In genomic region chr1:148155494-148156360, GRCh38 we compare ENCODE assay signal across 8 cellular contexts. TPM values are rescaled to one million over a fixed set of nuclear protein-coding genes. Genes with fewer than 3 reads are reported as not detected.
DNase-seq lines count a peak whose midpoint lies in the region; ATAC-seq and TF ChIP-seq lines count a peak whose summit lies in the region.
"Not testable (repeated sequence)": the region's sequence is repeated elsewhere in the genome, so short reads cannot be mapped to it uniquely, and the experiment has no call there.

No MANE protein-coding gene starts in this region.

- DNase-seq in CD4-positive, alpha-beta T cell; T-cell; activated naive CD8-positive, alpha-beta T cell treated with anti-CD3 and anti-CD28 coated beads, Interleukin-2, amount 10 ng/mL, durations not matched to agents 7 days and 5 days: not testable (repeated sequence)
- DNase-seq in naive thymus-derived CD8-positive, alpha-beta T cell, result peak in 1 of 10 donors; percentile 13

- not testable (repeated sequence) for H3K36me3 Mint-ChIP-seq in CD4-positive, alpha-beta T cell (ENCODE audit: low read depth); T-cell; activated naive CD8-positive, alpha-beta T cell treated with anti-CD3 and anti-CD28 coated beads, Interleukin-2, amount 10 ng/mL, durations not matched to agents 7 days and 5 days; naive thymus-derived CD8-positive, alpha-beta T cell

- TF ChIP-seq CTCF in CD4-positive, alpha-beta T cell (IDR thresholded peaks at IDR 0.05), result not testable (repeated sequence)

- peak overlapping the region; percentile 38 for H3K4me3 Mint-ChIP-seq in CD4-positive, alpha-beta T cell
- peak overlapping the region in 1 of 3 donors; percentile 38 for H3K4me3 Mint-ChIP-seq in T-cell
- peak overlapping the region; percentile 45 for H3K4me3 Mint-ChIP-seq in activated naive CD8-positive, alpha-beta T cell treated with anti-CD3 and anti-CD28 coated beads, Interleukin-2, amount 10 ng/mL, durations not matched to agents 7 days and 5 days
- H3K4me3 Mint-ChIP-seq in naive thymus-derived CD8-positive, alpha-beta T cell, result peak overlapping the region; percentile 19 to 74 (median 58)

- not testable (repeated sequence) for H3K27me3 ChIP-seq in CD4-positive, alpha-beta T cell (ENCODE audit: control insufficient read depth, insufficient read depth, low read length)

- not testable (repeated sequence) for H3K27ac Mint-ChIP-seq in CD4-positive, alpha-beta T cell
- H3K27ac Mint-ChIP-seq in T-cell, result peak overlapping the region; percentile 39 to 66
- peak overlapping the region; percentile 30 for H3K27ac Mint-ChIP-seq in activated naive CD8-positive, alpha-beta T cell treated with anti-CD3 and anti-CD28 coated beads, Interleukin-2, amount 10 ng/mL, durations not matched to agents 7 days and 5 days
- peak overlapping the region in 6 of 10 donors; percentile 2 to 80 (median 61) for H3K27ac Mint-ChIP-seq in naive thymus-derived CD8-positive, alpha-beta T cell

- H3K27me3 Mint-ChIP-seq in CD4-positive, alpha-beta T cell, result peaks cover 30% of the 10 kb centered on the region
- peaks cover 11 to 30% of the 10 kb centered on the region in 2 donors for H3K27me3 Mint-ChIP-seq in T-cell
- peaks cover 26% of the 10 kb centered on the region for H3K27me3 Mint-ChIP-seq in activated naive CD8-positive, alpha-beta T cell treated with anti-CD3 and anti-CD28 coated beads, Interleukin-2, amount 10 ng/mL, durations not matched to agents 7 days and 5 days
- H3K27me3 Mint-ChIP-seq in naive thymus-derived CD8-positive, alpha-beta T cell, result peaks cover 1 to 28% (median 20%) of the 10 kb centered on the region in 5 donors

- intact Hi-C loops in CD4-positive, alpha-beta T cell (cut with DNase I, micrococcal nuclease), result not testable (repeated sequence)

- peaks cover 25% of the 10 kb centered on the region for H3K4me1 Mint-ChIP-seq in CD4-positive, alpha-beta T cell (ENCODE audit: low read depth)
- H3K4me1 Mint-ChIP-seq in T-cell, result peaks cover 15 to 22% (median 22%) of the 10 kb centered on the region in 3 donors
- H3K4me1 Mint-ChIP-seq in activated naive CD8-positive, alpha-beta T cell treated with anti-CD3 and anti-CD28 coated beads, Interleukin-2, amount 10 ng/mL, durations not matched to agents 7 days and 5 days, result peaks cover 11% of the 10 kb centered on the region
- H3K4me1 Mint-ChIP-seq in naive thymus-derived CD8-positive, alpha-beta T cell, result peaks cover 7 to 27% (median 23%) of the 10 kb centered on the region in 4 donors

- H3K9me3 ChIP-seq in CD4-positive, alpha-beta T cell (ENCODE audit: control insufficient read depth, low read length), result not testable (repeated sequence)

- ATAC-seq in CD4-positive, alpha-beta T cell (ENCODE audit: poor library complexity); T-cell (replicated peaks in 1 of 4); activated naive CD8-positive, alpha-beta T cell treated with anti-CD3 and anti-CD28 coated beads, Interleukin-2, amount 10 ng/mL, durations not matched to agents 7 days and 5 days (ENCODE audit: low read depth); naive thymus-derived CD8-positive, alpha-beta T cell: not testable (repeated sequence)
- peak; percentile 37 for ATAC-seq in GM18909 (IDR thresholded peaks at IDR 0.05; ENCODE audit: poor library complexity, unreplicated experiment)
- peak; percentile 47 for ATAC-seq in GM21717 (IDR thresholded peaks at IDR 0.05; ENCODE audit: unreplicated experiment)
- ATAC-seq in HG02981 (IDR thresholded peaks at IDR 0.05; ENCODE audit: unreplicated experiment), result peak; percentile 35
- ATAC-seq in HG03520 (IDR thresholded peaks at IDR 0.05; ENCODE audit: unreplicated experiment), result peak; percentile 39

- POLR2A ChIA-PET in CD4-positive, alpha-beta T cell (lab: Charles Lee); T-cell (lab: Charles Lee); activated naive CD8-positive, alpha-beta T cell treated with anti-CD3 and anti-CD28 coated beads, Interleukin-2, amount 10 ng/mL, durations not matched to agents 7 days and 5 days (lab: Charles Lee); naive thymus-derived CD8-positive, alpha-beta T cell (lab: Charles Lee): not testable (repeated sequence)

- not testable (repeated sequence) for H3K27ac ChIP-seq in CD4-positive, alpha-beta T cell (ENCODE audit: low read depth, low read length)

- CTCF ChIA-PET in CD4-positive, alpha-beta T cell (lab: Charles Lee); T-cell (lab: Charles Lee): not testable (repeated sequence)

- H3K9me3 Mint-ChIP-seq in CD4-positive, alpha-beta T cell; T-cell; activated naive CD8-positive, alpha-beta T cell treated with anti-CD3 and anti-CD28 coated beads, Interleukin-2, amount 10 ng/mL, durations not matched to agents 7 days and 5 days; naive thymus-derived CD8-positive, alpha-beta T cell: not testable (repeated sequence)

RNA-seq across cellular contexts. Expression of gene NBPF11, which starts 3.6 kb away (rescaled TPM):
- 10 to 100 TPM; 15.6 to 16.1 TPM for total RNA-seq in CD4-positive, alpha-beta T cell
- 10 to 100 TPM; 22.6 to 27.3 (median 23.6) TPM for total RNA-seq in T-cell
- 10 to 100 TPM; 13.7 to 14.3 TPM for total RNA-seq in activated naive CD8-positive, alpha-beta T cell treated with anti-CD3 and anti-CD28 coated beads, Interleukin-2, amount 10 ng/mL, durations not matched to agents 7 days and 5 days
- 10 to 100 TPM; 30.4 to 30.6 TPM for total RNA-seq in naive thymus-derived CD8-positive, alpha-beta T cell
- polyA plus RNA-seq in naive thymus-derived CD8-positive, alpha-beta T cell, result 1 to 10 TPM; 1.1 to 6.2 (median 1.8) TPM
